ENCODE assay signal across 24 cellular contexts in the genomic region with DNA sequence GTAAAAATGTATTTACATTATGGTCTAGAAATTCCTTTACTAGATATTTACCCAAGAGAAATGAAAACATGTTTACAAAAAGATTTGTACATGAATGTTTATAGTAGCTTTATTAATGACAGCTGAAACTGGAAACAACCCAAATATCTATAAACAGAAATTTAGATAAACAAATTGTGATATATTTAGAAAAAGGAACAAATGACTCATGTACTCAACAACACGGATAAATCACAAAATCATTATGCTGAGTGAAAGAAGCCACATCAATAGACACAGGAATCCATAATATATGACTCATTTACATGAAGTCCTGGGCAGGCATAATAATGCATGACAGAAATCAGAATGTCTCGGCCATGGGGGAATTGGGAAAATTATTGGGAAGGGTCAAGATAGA.
"Had no signal": no experiment of that assay in that cellular context is flagged by ENCODE, and none has a peak within 500 bp of the region (broad histone marks: within the 10 kb centered on the region; RNA-seq: fewer than 3 reads in every experiment).

No MANE protein-coding gene starts in this region.

- H3K4me1 Mint-ChIP-seq: activated naive CD8-positive, alpha-beta T cell treated with anti-CD3 and anti-CD28 coated beads, Interleukin-2, amount 10 ng/mL, durations not matched to agents 7 days and 5 days; memory B cell; T-helper 17 cell had no signal

- DNase-seq: activated CD4-positive, alpha-beta memory T cell treated with anti-CD3 and anti-CD28 coated beads for 36 hours; activated CD4-positive, alpha-beta T cell treated with anti-CD3 and anti-CD28 coated beads for 4 hours; activated CD4-positive, CD25-positive, alpha-beta regulatory T cell; activated effector memory CD4-positive, alpha-beta T cell treated with Interleukin-2 at 50 U/mL for 16 hours; activated naive CD4-positive, alpha-beta T cell treated with anti-CD3 and anti-CD28 coated beads for 36 hours; activated naive CD8-positive, alpha-beta T cell treated with anti-CD3 and anti-CD28 coated beads, Interleukin-2, amount 10 ng/mL, durations not matched to agents 7 days and 5 days; activated T-cell treated with anti-CD3 and anti-CD28 coated beads, Interleukin-2, amount 50 U/mL, for 72 hours; amniotic stem cell; cerebellar nuclear complex; glutamatergic neuron; hippocampal formation; left cardiac atrium; nephron progenitor cell; pancreas; psoas muscle; right cardiac atrium; stimulated activated CD4-positive, alpha-beta T cell treated with anti-CD3 and anti-CD28 coated beads, Interleukin-1b, Interleukin-23, amount 100 ng/mL, for 48 hours; stomach; T-helper 17 cell; transverse colon; uterus had no signal

- H3K27me3 ChIP-seq: pancreas, stomach, transverse colon, uterus had no signal

- H3K27ac ChIP-seq: coronary artery, pancreas, psoas muscle, stomach, transverse colon, uterus had no signal

- FAIRE-seq: frontal cortex, pancreas had no signal

- H3K27ac Mint-ChIP-seq: activated CD4-positive, alpha-beta memory T cell treated with anti-CD3 and anti-CD28 coated beads for 36 hours; activated naive CD4-positive, alpha-beta T cell treated with anti-CD3 and anti-CD28 coated beads for 36 hours; activated naive CD8-positive, alpha-beta T cell treated with anti-CD3 and anti-CD28 coated beads, Interleukin-2, amount 10 ng/mL, durations not matched to agents 7 days and 5 days; activated T-cell treated with anti-CD3 and anti-CD28 coated beads, Interleukin-2, amount 50 U/mL, for 72 hours; memory B cell; nephron progenitor cell; T-helper 17 cell had no signal

- H3K27me3 Mint-ChIP-seq: activated CD4-positive, alpha-beta memory T cell treated with anti-CD3 and anti-CD28 coated beads for 36 hours; activated naive CD8-positive, alpha-beta T cell treated with anti-CD3 and anti-CD28 coated beads, Interleukin-2, amount 10 ng/mL, durations not matched to agents 7 days and 5 days; memory B cell; T-helper 17 cell had no signal

- H3K4me3 ChIP-seq: coronary artery, pancreas, psoas muscle, stomach, transverse colon, uterus had no signal

- H3K36me3 ChIP-seq: pancreas, stomach, transverse colon, uterus had no signal

- H3K9me3 Mint-ChIP-seq: activated naive CD4-positive, alpha-beta T cell treated with anti-CD3 and anti-CD28 coated beads for 36 hours; activated naive CD8-positive, alpha-beta T cell treated with anti-CD3 and anti-CD28 coated beads, Interleukin-2, amount 10 ng/mL, durations not matched to agents 7 days and 5 days; memory B cell; nephron progenitor cell had no signal

- H3K36me3 Mint-ChIP-seq: activated CD4-positive, alpha-beta memory T cell treated with anti-CD3 and anti-CD28 coated beads for 36 hours; activated naive CD8-positive, alpha-beta T cell treated with anti-CD3 and anti-CD28 coated beads, Interleukin-2, amount 10 ng/mL, durations not matched to agents 7 days and 5 days; memory B cell had no signal

- ATAC-seq: activated T-cell treated with anti-CD3 and anti-CD28 coated beads, Interleukin-2, amount 50 U/mL, for 72 hours; left cardiac atrium; pancreas; psoas muscle; right cardiac atrium; T-helper 17 cell had no signal

- H3K4me3 Mint-ChIP-seq: activated CD4-positive, alpha-beta memory T cell treated with anti-CD3 and anti-CD28 coated beads for 36 hours; activated naive CD4-positive, alpha-beta T cell treated with anti-CD3 and anti-CD28 coated beads for 36 hours; activated naive CD8-positive, alpha-beta T cell treated with anti-CD3 and anti-CD28 coated beads, Interleukin-2, amount 10 ng/mL, durations not matched to agents 7 days and 5 days; activated T-cell treated with anti-CD3 and anti-CD28 coated beads, Interleukin-2, amount 50 U/mL, for 72 hours; memory B cell; nephron progenitor cell; T-helper 17 cell had no signal
